1 cellular context compared by ENCODE assay signal in the genomic region with DNA sequence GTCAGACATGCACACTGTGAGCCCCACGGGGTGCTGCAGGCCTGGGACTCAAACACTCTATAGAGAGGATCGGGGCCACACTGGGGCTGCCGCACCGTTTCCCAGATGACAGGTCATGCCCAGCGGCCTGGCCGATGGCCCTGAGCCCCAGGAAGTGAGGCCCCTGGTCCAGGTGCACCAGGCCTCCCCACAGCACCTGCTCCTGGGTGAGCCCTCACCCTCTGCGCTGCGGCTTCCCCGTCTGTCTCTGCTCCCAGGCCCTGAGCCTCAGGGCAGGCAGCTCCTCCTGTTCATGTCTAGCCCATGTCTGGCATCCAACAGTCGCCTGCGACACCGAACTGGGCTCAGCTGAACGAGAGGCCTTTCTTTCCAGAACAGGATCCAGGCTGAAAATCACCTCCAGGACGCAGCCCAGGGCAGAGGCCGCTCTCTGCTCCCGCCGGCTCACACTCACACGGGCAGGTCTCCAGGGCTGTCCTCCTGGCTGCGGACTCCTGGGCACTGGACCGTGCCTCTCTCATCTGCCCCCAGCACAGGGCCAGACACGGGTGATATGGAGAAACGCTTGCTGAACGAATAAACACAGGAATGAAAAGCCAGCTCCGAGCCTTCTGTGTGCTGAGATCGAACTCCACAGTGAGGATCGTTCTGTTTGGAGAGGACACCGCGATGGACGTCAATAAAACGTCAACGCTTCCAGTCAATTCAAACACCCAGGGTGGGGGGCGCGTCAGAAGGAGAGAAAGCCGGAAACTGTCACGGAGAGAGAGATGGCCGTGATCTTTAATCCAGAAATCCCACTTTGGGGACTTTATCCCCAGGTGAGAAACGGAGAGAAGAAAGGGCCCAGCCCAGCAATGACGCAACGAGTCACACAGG.
TF ChIP-seq lines count a peak whose summit lies in the region.

No MANE protein-coding gene starts in this region.

TF ChIP-seq in HepG2, 621 proteins besides CTCF, POLR2A, EP300 and RAD21 (continued from another document and continues in another):
- TF ChIP-seq, protein P1, sequence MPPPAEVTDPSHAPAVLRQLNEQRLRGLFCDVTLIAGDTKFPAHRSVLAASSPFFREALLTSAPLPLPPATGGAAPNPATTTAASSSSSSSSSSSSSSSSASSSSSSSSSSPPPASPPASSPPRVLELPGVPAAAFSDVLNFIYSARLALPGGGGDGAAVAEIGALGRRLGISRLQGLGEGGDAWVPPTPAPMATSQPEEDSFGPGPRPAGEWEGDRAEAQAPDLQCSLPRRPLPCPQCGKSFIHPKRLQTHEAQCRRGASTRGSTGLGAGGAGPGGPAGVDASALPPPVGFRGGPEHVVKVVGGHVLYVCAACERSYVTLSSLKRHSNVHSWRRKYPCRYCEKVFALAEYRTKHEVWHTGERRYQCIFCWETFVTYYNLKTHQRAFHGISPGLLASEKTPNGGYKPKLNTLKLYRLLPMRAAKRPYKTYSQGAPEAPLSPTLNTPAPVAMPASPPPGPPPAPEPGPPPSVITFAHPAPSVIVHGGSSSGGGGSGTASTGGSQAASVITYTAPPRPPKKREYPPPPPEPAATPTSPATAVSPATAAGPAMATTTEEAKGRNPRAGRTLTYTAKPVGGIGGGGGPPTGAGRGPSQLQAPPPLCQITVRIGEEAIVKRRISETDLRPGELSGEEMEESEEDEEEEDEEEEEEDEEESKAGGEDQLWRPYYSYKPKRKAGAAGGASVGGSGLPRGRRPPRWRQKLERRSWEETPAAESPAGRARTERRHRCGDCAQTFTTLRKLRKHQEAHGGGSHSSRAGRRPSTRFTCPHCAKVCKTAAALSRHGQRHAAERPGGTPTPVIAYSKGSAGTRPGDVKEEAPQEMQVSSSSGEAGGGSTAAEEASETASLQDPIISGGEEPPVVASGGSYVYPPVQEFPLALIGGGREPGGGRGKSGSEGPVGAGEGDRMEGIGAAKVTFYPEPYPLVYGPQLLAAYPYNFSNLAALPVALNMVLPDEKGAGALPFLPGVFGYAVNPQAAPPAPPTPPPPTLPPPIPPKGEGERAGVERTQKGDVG (CRISPR knock-in tag; IDR thresholded peaks at IDR 0.05; ENCODE audit: borderline replicate concordance): 0 out of 2 replicates have a peak, but pooled peaks have one; percentile 73
- TF ChIP-seq, protein P2, sequence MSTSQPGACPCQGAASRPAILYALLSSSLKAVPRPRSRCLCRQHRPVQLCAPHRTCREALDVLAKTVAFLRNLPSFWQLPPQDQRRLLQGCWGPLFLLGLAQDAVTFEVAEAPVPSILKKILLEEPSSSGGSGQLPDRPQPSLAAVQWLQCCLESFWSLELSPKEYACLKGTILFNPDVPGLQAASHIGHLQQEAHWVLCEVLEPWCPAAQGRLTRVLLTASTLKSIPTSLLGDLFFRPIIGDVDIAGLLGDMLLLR (CRISPR knock-in tag; IDR thresholded peaks at IDR 0.05): no peak
- TF ChIP-seq WIZ (CRISPR knock-in tag; IDR thresholded peaks at IDR 0.05): peak; percentile 10; the same call in 1 of the 2 replicates
- no peak for TF ChIP-seq MAFK (conservative IDR thresholded peaks at IDR 0.05 in 1 of 2, IDR thresholded peaks at IDR 0.05 in 1 of 2; ENCODE audit: low read length in 2 of 2)
- TF ChIP-seq FOXK1 (CRISPR knock-in tag; IDR thresholded peaks at IDR 0.05; ENCODE audit: borderline replicate concordance, low read depth): no peak
- TF ChIP-seq DNMT3B (CRISPR knock-in tag; conservative IDR thresholded peaks at IDR 0.05): no peak
- no peak for TF ChIP-seq ZNF773 (CRISPR knock-in tag; IDR thresholded peaks at IDR 0.05; ENCODE audit: borderline replicate concordance)
- TF ChIP-seq GZF1 (CRISPR knock-in tag; IDR thresholded peaks at IDR 0.05): peak; percentile 25; the same call in 1 of the 2 replicates
- no peak for TF ChIP-seq BCL6 (CRISPR knock-in tag; IDR thresholded peaks at IDR 0.05)
- TF ChIP-seq ZNF556 (CRISPR knock-in tag; IDR thresholded peaks at IDR 0.05; ENCODE audit: borderline replicate concordance): no peak
- TF ChIP-seq ZNF430 (CRISPR knock-in tag; IDR thresholded peaks at IDR 0.05): no peak
- TF ChIP-seq TBX2 (CRISPR knock-in tag; IDR thresholded peaks at IDR 0.05; ENCODE audit: borderline replicate concordance): 0 out of 2 replicates have a peak, but pooled peaks have one; percentile 36
- no peak for TF ChIP-seq ZSCAN9 (CRISPR knock-in tag; IDR thresholded peaks at IDR 0.05; ENCODE audit: borderline replicate concordance)
- TF ChIP-seq, protein P3, sequence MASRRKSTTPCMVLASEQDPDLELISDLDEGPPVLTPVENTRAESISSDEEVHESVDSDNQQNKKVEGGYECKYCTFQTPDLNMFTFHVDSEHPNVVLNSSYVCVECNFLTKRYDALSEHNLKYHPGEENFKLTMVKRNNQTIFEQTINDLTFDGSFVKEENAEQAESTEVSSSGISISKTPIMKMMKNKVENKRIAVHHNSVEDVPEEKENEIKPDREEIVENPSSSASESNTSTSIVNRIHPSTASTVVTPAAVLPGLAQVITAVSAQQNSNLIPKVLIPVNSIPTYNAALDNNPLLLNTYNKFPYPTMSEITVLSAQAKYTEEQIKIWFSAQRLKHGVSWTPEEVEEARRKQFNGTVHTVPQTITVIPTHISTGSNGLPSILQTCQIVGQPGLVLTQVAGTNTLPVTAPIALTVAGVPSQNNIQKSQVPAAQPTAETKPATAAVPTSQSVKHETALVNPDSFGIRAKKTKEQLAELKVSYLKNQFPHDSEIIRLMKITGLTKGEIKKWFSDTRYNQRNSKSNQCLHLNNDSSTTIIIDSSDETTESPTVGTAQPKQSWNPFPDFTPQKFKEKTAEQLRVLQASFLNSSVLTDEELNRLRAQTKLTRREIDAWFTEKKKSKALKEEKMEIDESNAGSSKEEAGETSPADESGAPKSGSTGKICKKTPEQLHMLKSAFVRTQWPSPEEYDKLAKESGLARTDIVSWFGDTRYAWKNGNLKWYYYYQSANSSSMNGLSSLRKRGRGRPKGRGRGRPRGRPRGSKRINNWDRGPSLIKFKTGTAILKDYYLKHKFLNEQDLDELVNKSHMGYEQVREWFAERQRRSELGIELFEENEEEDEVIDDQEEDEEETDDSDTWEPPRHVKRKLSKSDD (CRISPR knock-in tag; IDR thresholded peaks at IDR 0.05; ENCODE audit: low read depth): peak; percentile 69; the same call in 1 of the 2 replicates
- TF ChIP-seq, protein P4, sequence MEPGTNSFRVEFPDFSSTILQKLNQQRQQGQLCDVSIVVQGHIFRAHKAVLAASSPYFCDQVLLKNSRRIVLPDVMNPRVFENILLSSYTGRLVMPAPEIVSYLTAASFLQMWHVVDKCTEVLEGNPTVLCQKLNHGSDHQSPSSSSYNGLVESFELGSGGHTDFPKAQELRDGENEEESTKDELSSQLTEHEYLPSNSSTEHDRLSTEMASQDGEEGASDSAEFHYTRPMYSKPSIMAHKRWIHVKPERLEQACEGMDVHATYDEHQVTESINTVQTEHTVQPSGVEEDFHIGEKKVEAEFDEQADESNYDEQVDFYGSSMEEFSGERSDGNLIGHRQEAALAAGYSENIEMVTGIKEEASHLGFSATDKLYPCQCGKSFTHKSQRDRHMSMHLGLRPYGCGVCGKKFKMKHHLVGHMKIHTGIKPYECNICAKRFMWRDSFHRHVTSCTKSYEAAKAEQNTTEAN (CRISPR knock-in tag; conservative IDR thresholded peaks at IDR 0.05): no peak
- TF ChIP-seq ZNF569 (CRISPR knock-in tag; IDR thresholded peaks at IDR 0.05; ENCODE audit: borderline replicate concordance): no peak
- TF ChIP-seq ZZZ3 (CRISPR knock-in tag; IDR thresholded peaks at IDR 0.05; ENCODE audit: borderline replicate concordance): 0 out of 2 replicates have a peak, but pooled peaks have one; percentile 29
- 0 out of 2 replicates have a peak, but pooled peaks have one; percentile 37 for TF ChIP-seq ZNF230 (CRISPR knock-in tag; IDR thresholded peaks at IDR 0.05)
- no peak for TF ChIP-seq CC2D1A (CRISPR knock-in tag; IDR thresholded peaks at IDR 0.05)
- TF ChIP-seq ZNF460 (CRISPR knock-in tag; IDR thresholded peaks at IDR 0.05; ENCODE audit: borderline replicate concordance): no peak
- TF ChIP-seq ELF1 (CRISPR knock-in tag; IDR thresholded peaks at IDR 0.05): no peak
- TF ChIP-seq, protein P5, sequence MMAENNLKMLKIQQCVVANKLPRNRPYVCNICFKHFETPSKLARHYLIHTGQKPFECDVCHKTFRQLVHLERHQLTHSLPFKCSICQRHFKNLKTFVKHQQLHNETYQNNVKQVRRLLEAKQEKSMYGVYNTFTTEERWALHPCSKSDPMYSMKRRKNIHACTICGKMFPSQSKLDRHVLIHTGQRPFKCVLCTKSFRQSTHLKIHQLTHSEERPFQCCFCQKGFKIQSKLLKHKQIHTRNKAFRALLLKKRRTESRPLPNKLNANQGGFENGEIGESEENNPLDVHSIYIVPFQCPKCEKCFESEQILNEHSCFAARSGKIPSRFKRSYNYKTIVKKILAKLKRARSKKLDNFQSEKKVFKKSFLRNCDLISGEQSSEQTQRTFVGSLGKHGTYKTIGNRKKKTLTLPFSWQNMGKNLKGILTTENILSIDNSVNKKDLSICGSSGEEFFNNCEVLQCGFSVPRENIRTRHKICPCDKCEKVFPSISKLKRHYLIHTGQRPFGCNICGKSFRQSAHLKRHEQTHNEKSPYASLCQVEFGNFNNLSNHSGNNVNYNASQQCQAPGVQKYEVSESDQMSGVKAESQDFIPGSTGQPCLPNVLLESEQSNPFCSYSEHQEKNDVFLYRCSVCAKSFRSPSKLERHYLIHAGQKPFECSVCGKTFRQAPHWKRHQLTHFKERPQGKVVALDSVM (CRISPR knock-in tag; IDR thresholded peaks at IDR 0.05): no peak
- TF ChIP-seq ZKSCAN1 (IDR thresholded peaks at IDR 0.05; ENCODE audit: low read length): no peak
- no peak for TF ChIP-seq ONECUT2 (CRISPR knock-in tag; IDR thresholded peaks at IDR 0.05)
- TF ChIP-seq, protein P6, sequence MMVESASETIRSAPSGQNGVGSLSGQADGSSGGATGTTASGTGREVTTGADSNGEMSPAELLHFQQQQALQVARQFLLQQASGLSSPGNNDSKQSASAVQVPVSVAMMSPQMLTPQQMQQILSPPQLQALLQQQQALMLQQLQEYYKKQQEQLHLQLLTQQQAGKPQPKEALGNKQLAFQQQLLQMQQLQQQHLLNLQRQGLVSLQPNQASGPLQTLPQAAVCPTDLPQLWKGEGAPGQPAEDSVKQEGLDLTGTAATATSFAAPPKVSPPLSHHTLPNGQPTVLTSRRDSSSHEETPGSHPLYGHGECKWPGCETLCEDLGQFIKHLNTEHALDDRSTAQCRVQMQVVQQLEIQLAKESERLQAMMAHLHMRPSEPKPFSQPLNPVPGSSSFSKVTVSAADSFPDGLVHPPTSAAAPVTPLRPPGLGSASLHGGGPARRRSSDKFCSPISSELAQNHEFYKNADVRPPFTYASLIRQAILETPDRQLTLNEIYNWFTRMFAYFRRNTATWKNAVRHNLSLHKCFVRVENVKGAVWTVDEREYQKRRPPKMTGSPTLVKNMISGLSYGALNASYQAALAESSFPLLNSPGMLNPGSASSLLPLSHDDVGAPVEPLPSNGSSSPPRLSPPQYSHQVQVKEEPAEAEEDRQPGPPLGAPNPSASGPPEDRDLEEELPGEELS (CRISPR knock-in tag; IDR thresholded peaks at IDR 0.05): no peak
- TF ChIP-seq FIP1L1 (IDR thresholded peaks at IDR 0.05; ENCODE audit: borderline replicate concordance, insufficient read depth, low read depth, low read length): no peak
- TF ChIP-seq ZNF782 (CRISPR knock-in tag; IDR thresholded peaks at IDR 0.05; ENCODE audit: borderline replicate concordance): no peak
- TF ChIP-seq, protein P7, sequence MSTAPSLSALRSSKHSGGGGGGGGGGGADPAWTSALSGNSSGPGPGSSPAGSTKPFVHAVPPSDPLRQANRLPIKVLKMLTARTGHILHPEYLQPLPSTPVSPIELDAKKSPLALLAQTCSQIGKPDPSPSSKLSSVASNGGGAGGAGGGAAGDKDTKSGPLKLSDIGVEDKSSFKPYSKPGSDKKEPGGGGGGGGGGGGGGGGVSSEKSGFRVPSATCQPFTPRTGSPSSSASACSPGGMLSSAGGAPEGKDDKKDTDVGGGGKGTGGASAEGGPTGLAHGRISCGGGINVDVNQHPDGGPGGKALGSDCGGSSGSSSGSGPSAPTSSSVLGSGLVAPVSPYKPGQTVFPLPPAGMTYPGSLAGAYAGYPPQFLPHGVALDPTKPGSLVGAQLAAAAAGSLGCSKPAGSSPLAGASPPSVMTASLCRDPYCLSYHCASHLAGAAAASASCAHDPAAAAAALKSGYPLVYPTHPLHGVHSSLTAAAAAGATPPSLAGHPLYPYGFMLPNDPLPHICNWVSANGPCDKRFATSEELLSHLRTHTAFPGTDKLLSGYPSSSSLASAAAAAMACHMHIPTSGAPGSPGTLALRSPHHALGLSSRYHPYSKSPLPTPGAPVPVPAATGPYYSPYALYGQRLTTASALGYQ (CRISPR knock-in tag; IDR thresholded peaks at IDR 0.05): no peak
- no peak for TF ChIP-seq FOXP1 (IDR thresholded peaks at IDR 0.05)
- TF ChIP-seq FOXP1 (CRISPR knock-in tag; IDR thresholded peaks at IDR 0.05): no peak
- no peak for TF ChIP-seq GTF3A (CRISPR knock-in tag; conservative IDR thresholded peaks at IDR 0.05)
- TF ChIP-seq ZNF547 (CRISPR knock-in tag; IDR thresholded peaks at IDR 0.05): 0 out of 2 replicates have a peak, but pooled peaks have one; percentile 27
- no peak for TF ChIP-seq RORA (CRISPR knock-in tag; IDR thresholded peaks at IDR 0.05)
- no peak for TF ChIP-seq ZNF343 (CRISPR knock-in tag; IDR thresholded peaks at IDR 0.05)
- TF ChIP-seq, protein P8, sequence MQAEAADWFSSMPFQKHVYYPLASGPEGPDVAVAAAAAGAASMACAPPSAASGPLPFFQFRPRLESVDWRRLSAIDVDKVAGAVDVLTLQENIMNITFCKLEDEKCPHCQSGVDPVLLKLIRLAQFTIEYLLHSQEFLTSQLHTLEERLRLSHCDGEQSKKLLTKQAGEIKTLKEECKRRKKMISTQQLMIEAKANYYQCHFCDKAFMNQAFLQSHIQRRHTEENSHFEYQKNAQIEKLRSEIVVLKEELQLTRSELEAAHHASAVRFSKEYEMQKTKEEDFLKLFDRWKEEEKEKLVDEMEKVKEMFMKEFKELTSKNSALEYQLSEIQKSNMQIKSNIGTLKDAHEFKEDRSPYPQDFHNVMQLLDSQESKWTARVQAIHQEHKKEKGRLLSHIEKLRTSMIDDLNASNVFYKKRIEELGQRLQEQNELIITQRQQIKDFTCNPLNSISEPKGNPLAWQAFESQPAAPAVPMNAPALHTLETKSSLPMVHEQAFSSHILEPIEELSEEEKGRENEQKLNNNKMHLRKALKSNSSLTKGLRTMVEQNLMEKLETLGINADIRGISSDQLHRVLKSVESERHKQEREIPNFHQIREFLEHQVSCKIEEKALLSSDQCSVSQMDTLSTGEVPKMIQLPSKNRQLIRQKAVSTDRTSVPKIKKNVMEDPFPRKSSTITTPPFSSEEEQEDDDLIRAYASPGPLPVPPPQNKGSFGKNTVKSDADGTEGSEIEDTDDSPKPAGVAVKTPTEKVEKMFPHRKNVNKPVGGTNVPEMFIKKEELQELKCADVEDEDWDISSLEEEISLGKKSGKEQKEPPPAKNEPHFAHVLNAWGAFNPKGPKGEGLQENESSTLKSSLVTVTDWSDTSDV (CRISPR knock-in tag; IDR thresholded peaks at IDR 0.05): no peak
- TF ChIP-seq, protein P9, sequence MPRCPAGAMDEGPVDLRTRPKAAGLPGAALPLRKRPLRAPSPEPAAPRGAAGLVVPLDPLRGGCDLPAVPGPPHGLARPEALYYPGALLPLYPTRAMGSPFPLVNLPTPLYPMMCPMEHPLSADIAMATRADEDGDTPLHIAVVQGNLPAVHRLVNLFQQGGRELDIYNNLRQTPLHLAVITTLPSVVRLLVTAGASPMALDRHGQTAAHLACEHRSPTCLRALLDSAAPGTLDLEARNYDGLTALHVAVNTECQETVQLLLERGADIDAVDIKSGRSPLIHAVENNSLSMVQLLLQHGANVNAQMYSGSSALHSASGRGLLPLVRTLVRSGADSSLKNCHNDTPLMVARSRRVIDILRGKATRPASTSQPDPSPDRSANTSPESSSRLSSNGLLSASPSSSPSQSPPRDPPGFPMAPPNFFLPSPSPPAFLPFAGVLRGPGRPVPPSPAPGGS (CRISPR knock-in tag; IDR thresholded peaks at IDR 0.05): 0 out of 2 replicates have a peak, but pooled peaks have one; percentile 34
- no peak for TF ChIP-seq ZBTB8A (CRISPR knock-in tag; IDR thresholded peaks at IDR 0.05; ENCODE audit: borderline replicate concordance, low read depth)
- TF ChIP-seq HMG20A (CRISPR knock-in tag; IDR thresholded peaks at IDR 0.05; ENCODE audit: borderline replicate concordance): no peak
